8 cellular contexts compared by ENCODE assay signal in genomic region chr20:53934421-53935352, GRCh38.
DNase-seq lines count a peak whose midpoint lies in the region; ATAC-seq, FAIRE-seq and TF ChIP-seq lines count a peak whose summit lies in the region.

No MANE protein-coding gene starts in this region.

- peak; percentile 38 for ATAC-seq in GM19395 (IDR thresholded peaks at IDR 0.05; ENCODE audit: unreplicated experiment)
- ATAC-seq in upper lobe of left lung (ENCODE audit: low FRiP score in 2 of 2): peak in 1 of 2 donors; percentile 72

- peak overlapping the region; percentile 12 for H3K27ac ChIP-seq in angular gyrus (ENCODE audit: low read depth, low read length)
- peak overlapping the region; percentile 26 to 80 (median 53) for H3K27ac ChIP-seq in upper lobe of left lung
- peak overlapping the region in 1 of 2 donors; percentile 78 for H3K27ac ChIP-seq in small intestine (ENCODE audit: low read depth in 1 of 2, low read length in 1 of 2)

- H3K4me3 ChIP-seq in MG63 (no peak overlapping the region), upper lobe of left lung (no peak overlapping the region), small intestine (ENCODE audit: low read depth in 1 of 2, low read length in 2 of 2) (no peak overlapping the region)

- H3K36me3 ChIP-seq in MG63 (no peaks in the 10 kb centered on the region), upper lobe of left lung (no peaks in the 10 kb centered on the region), small intestine (ENCODE audit: control insufficient read depth in 2 of 2, insufficient read depth in 2 of 2, low read length in 2 of 2) (no peaks in the 10 kb centered on the region)

- H3K9me3 ChIP-seq in MG63 (no peaks in the 10 kb centered on the region), upper lobe of left lung (no peaks in the 10 kb centered on the region), small intestine (ENCODE audit: control insufficient read depth, low read depth) (no peaks in the 10 kb centered on the region)

- no peak for TF ChIP-seq EP300 in upper lobe of left lung (IDR thresholded peaks at IDR 0.05)

- 35 to 46% methylated on average over 6 of the region's 6 CpGs for WGBS in upper lobe of left lung, 2 donors
- 38 to 82% (median 67%) methylated on average over 6 of the region's 6 CpGs for WGBS in small intestine, 3 donors

- H3K27me3 ChIP-seq in MG63: no peaks in the 10 kb centered on the region
- no peaks in the 10 kb centered on the region for H3K27me3 ChIP-seq in upper lobe of left lung
- no peaks in the 10 kb centered on the region for H3K27me3 ChIP-seq in small intestine (ENCODE audit: control insufficient read depth in 2 of 2, insufficient read depth in 2 of 2, low read length in 2 of 2)

- H3K4me1 ChIP-seq in upper lobe of left lung: peaks cover 20 to 32% (median 27%) of the 10 kb centered on the region in 4 donors
- H3K4me1 ChIP-seq in small intestine (ENCODE audit: control insufficient read depth in 2 of 2, insufficient read depth in 1 of 2, low read depth in 1 of 2, low read length in 1 of 2): peaks cover 0 to 4% of the 10 kb centered on the region in 2 donors

- no peak for TF ChIP-seq CTCF in upper lobe of left lung (IDR thresholded peaks at IDR 0.05)

- no peak for TF ChIP-seq POLR2A in upper lobe of left lung (IDR thresholded peaks at IDR 0.05)

- FAIRE-seq in small intestine (lab: Jason Lieb, UNC): no peak

- DNase-seq in AG20443 (ENCODE audit: low spot score) (peak; percentile 79), MG63 (peak; percentile 68), left kidney (ENCODE audit: low read depth, low spot score) (peak; percentile 58), upper lobe of left lung (peak in 1 of 2 donors; percentile 40), small intestine (no peak), NCI-H146 treated with DMSO at 0.1 percent for 48 hours (lab: John Stamatoyannopoulos, UW; ENCODE audit: unreplicated experiment) (no peak)

Comparison
In these comparisons a context has a peak if more than half of its experiments do, and no peak if none do; other contexts are left out.
1. DNase-seq: peak in AG20443 (single experiment), MG63 (single experiment) and left kidney (single experiment); none in small intestine (single experiment) and NCI-H146 treated with DMSO at 0.1 percent for 48 hours (single experiment).